ENCODE assay signal across 14 cellular contexts in the genomic region with DNA sequence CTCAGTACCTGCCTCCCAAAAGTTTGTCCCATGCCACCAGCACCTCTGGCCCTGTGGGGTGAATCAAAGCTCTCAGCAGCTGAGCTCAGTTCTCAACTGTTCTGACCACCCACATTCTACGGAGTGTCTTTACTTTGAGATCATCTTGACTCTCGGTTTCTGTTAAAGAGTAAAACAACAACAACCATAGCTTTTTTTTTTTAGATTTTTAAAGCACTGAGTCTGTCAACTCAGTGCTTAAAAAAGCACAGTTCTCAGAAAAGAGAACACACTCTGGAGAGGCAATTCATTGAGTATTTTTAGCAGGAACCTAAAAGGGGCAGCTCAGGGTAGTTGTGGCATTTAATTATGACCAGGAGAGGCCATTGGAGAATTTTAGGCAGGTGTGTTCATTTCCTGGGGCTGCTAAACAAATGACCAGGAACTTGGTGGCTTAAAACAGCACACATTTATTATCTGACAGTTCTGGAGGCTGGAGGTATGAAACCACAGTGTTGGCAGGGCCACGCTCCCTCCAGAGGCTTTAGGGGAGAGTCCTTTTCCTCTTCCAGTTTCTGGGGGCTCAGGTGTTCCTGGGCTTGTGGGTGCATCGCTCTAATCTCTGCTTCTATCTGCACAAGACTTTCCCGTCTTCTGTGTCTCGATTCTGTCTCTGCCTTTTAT. TPM values are rescaled to one million over a fixed set of nuclear protein-coding genes. Genes with fewer than 3 reads are reported as not detected.
DNase-seq lines count a peak whose midpoint lies in the region; ATAC-seq, FAIRE-seq and TF ChIP-seq lines count a peak whose summit lies in the region.
"Had no signal": no experiment of that assay in that cellular context is flagged by ENCODE, and none has a peak within 500 bp of the region (broad histone marks: within the 10 kb centered on the region; RNA-seq: fewer than 3 reads in every experiment).

No MANE protein-coding gene starts in this region.

- H3K9ac ChIP-seq in GM12878 (ENCODE audit: control insufficient read depth, insufficient read depth, low read length), result peak overlapping the region; percentile 34; the same call in 1 of the 2 replicates

- FAIRE-seq in GM12878 (lab: Jason Lieb, UNC), result peak; percentile 49
- FAIRE-seq: TTC549 had no signal

- H3K27ac Mint-ChIP-seq in activated naive CD4-positive, alpha-beta T cell treated with anti-CD3 and anti-CD28 coated beads, Interleukin-2, amount 10 ng/mL, durations not matched to agents 7 days and 5 days, result no peak overlapping the region
- H3K27ac Mint-ChIP-seq: activated T-helper 1 cell treated with anti-CD3 and anti-CD28 coated beads, Interleukin-12 subunit alpha, Interleukin-12 subunit beta, Interleukin-2, Interleukin-4 antibody, amounts not matched to agents 30 ng/mL and 10 ng/mL and 1 ng/mL, durations not matched to agents 14 hours and 24 hours and 36 hours had no signal

- in situ Hi-C loops in GM12878 (cut with MboI), result no loop called here

- no peaks in the 10 kb centered on the region for H3K27me3 ChIP-seq in GM12878 (replicated peaks in 1 of 2; ENCODE audit: control insufficient read depth in 2 of 2, insufficient read depth in 2 of 2, low read length in 1 of 2)

- RAD21 ChIA-PET in GM12878 (lab: Charles Lee; ENCODE audit: unreplicated experiment), result no interaction called here

- H3K27me3 Mint-ChIP-seq in activated naive CD4-positive, alpha-beta T cell treated with anti-CD3 and anti-CD28 coated beads, Interleukin-2, amount 10 ng/mL, durations not matched to agents 7 days and 5 days, result peaks cover 46% of the 10 kb centered on the region

- H3K4me3 Mint-ChIP-seq in activated naive CD4-positive, alpha-beta T cell treated with anti-CD3 and anti-CD28 coated beads, Interleukin-2, amount 10 ng/mL, durations not matched to agents 7 days and 5 days, result no peak overlapping the region
- H3K4me3 Mint-ChIP-seq: activated T-helper 1 cell treated with anti-CD3 and anti-CD28 coated beads, Interleukin-12 subunit alpha, Interleukin-12 subunit beta, Interleukin-2, Interleukin-4 antibody, amounts not matched to agents 30 ng/mL and 10 ng/mL and 1 ng/mL, durations not matched to agents 14 hours and 24 hours and 36 hours had no signal

- DNase-seq in GM12878 (ENCODE audit: low read depth, low spot score), result peak; percentile 35
- DNase-seq in midbrain (lab: John Stamatoyannopoulos, UW), result no peak
- no peak for DNase-seq in activated naive CD4-positive, alpha-beta T cell treated with anti-CD3 and anti-CD28 coated beads, Interleukin-2, amount 10 ng/mL, durations not matched to agents 7 days and 5 days
- DNase-seq in ureter (ENCODE audit: low spot score), result no peak
- DNase-seq: NCI-H1436, PC-9 had no signal

- H3K79me2 ChIP-seq in GM12878 (ENCODE audit: control insufficient read depth, insufficient read depth, low read length), result no peaks in the 10 kb centered on the region

- SMC1A ChIA-PET in GM12878 (lab: Charles Lee; ENCODE audit: uncharacterized antibody, unreplicated experiment), result no interaction called here

- POLR2A ChIA-PET in GM12878 (lab: Charles Lee), result interaction anchor here (0.8 to 0.9 kb wide), 3 partner anchors 13 to 302 kb away, joined by 3 read pairs; partner anchors contain the start of gene TOB1

- H3K4me3 ChIP-seq in GM12878, result peak overlapping the region; percentile 17; the same call in 1 of the 2 replicates
- H3K4me3 ChIP-seq: PC-9 had no signal

- no peaks in the 10 kb centered on the region; the same call in 1 of the 3 replicates for H3K9me3 ChIP-seq in GM12878 (replicated peaks; ENCODE audit: control insufficient read depth, insufficient read depth, low read length)

- no peak for TF ChIP-seq RAD21 in GM12878 (IDR thresholded peaks at IDR 0.05; ENCODE audit: insufficient read depth, low read depth, low read length)

- TF ChIP-seq CTCF in GM12878 (IDR thresholded peaks at IDR 0.05 in 2 of 3, conservative IDR thresholded peaks at IDR 0.05 in 1 of 3; ENCODE audit: control insufficient read depth in 2 of 3, extremely low read depth in 1 of 3, insufficient read depth in 1 of 3, low read depth in 3 of 3, low read length in 3 of 3), result no peak

- H3K9me3 Mint-ChIP-seq in activated naive CD4-positive, alpha-beta T cell treated with anti-CD3 and anti-CD28 coated beads, Interleukin-2, amount 10 ng/mL, durations not matched to agents 7 days and 5 days, result no peaks in the 10 kb centered on the region
- H3K9me3 Mint-ChIP-seq: activated T-helper 1 cell treated with anti-CD3 and anti-CD28 coated beads, Interleukin-12 subunit alpha, Interleukin-12 subunit beta, Interleukin-2, Interleukin-4 antibody, amounts not matched to agents 30 ng/mL and 10 ng/mL and 1 ng/mL, durations not matched to agents 14 hours and 24 hours and 36 hours had no signal

- no peaks in the 10 kb centered on the region for H4K20me1 ChIP-seq in GM12878 (ENCODE audit: control insufficient read depth, insufficient read depth)

- H2AFZ ChIP-seq in GM12878 (ENCODE audit: control insufficient read depth, low read depth, low read length), result peak overlapping the region; percentile 78
- H2AFZ ChIP-seq: PC-9 had no signal

- intact Hi-C loops in GM12878 (cut with micrococcal nuclease; ENCODE audit: unreplicated experiment), result no loop called here

- H3K4me1 Mint-ChIP-seq in activated naive CD4-positive, alpha-beta T cell treated with anti-CD3 and anti-CD28 coated beads, Interleukin-2, amount 10 ng/mL, durations not matched to agents 7 days and 5 days, result no peaks in the 10 kb centered on the region

- BruUV-seq in GM12878 (replicated peaks; lab: Mats Ljungman, UMichigan), result no TSS peak

- no peaks in the 10 kb centered on the region for H3K36me3 ChIP-seq in GM12878 (ENCODE audit: control insufficient read depth in 2 of 2, insufficient read depth in 2 of 2, low read length in 1 of 2)

- peak overlapping the region; percentile 79 for H3K27ac ChIP-seq in GM12878 (ENCODE audit: control insufficient read depth, insufficient read depth)
- H3K27ac ChIP-seq: C4-2B, HL-60, PC-9 had no signal

- WGBS in GM12878 (ENCODE audit: insufficient coverage, insufficient replicate concordance, low lambda C conversion rate, missing lambda C conversion rate), result 46% methylated on average over 6 of the region's 6 CpGs

- TF ChIP-seq POLR2A in GM12878 (IDR thresholded peaks at IDR 0.05; ENCODE audit: low read depth, low read length), result peak; percentile 42; the same call in 1 of the 2 replicates

- peak overlapping the region; percentile 87 for H3K4me2 ChIP-seq in GM12878 (ENCODE audit: control insufficient read depth, insufficient read depth)
- H3K4me2 ChIP-seq: PC-9 had no signal

- peaks cover 2% of the 10 kb centered on the region for H3K36me3 Mint-ChIP-seq in activated naive CD4-positive, alpha-beta T cell treated with anti-CD3 and anti-CD28 coated beads, Interleukin-2, amount 10 ng/mL, durations not matched to agents 7 days and 5 days

- peak; percentile 25 to 45; a peak in 1 of 4 replicates for TF ChIP-seq EP300 in GM12878 (IDR thresholded peaks at IDR 0.05; ENCODE audit: borderline replicate concordance in 1 of 2, control insufficient read depth in 1 of 2, low read depth in 2 of 2, low read length in 2 of 2)

- CTCF ChIA-PET in GM12878 (lab: Yijun Ruan, JAX), result interaction anchor here (0.6 to 3.2 kb wide), 8 partner anchors 10 to 313 kb away, joined by 3 to 16 read pairs (median 4); no protein-coding TSS in a partner anchor
- CTCF ChIA-PET in activated naive CD4-positive, alpha-beta T cell treated with anti-CD3 and anti-CD28 coated beads, Interleukin-2, amount 10 ng/mL, durations not matched to agents 7 days and 5 days (lab: Charles Lee), result interaction anchor here (0.7 to 3.2 kb wide), 2 partner anchors 11 to 128 kb away, joined by 3 to 23 read pairs; no protein-coding TSS in a partner anchor

- peaks cover 25% of the 10 kb centered on the region for H3K4me1 ChIP-seq in GM12878 (ENCODE audit: control insufficient read depth, insufficient read depth, low read length)

- ATAC-seq in GM18499 (IDR thresholded peaks at IDR 0.05; ENCODE audit: insufficient read depth, unreplicated experiment), result peak; percentile 54
- peak; percentile 66 for ATAC-seq in GM19463 (IDR thresholded peaks at IDR 0.05; ENCODE audit: unreplicated experiment)
- peak; percentile 64 for ATAC-seq in HG03025 (IDR thresholded peaks at IDR 0.05; ENCODE audit: low FRiP score, unreplicated experiment)
- ATAC-seq in GM12878, result peak; percentile 89
- no peak for ATAC-seq in HG02840 (IDR thresholded peaks at IDR 0.05; ENCODE audit: low FRiP score, unreplicated experiment)

RNA-seq across cellular contexts. Expression of gene WFIKKN2, which starts 6.7 kb away (rescaled TPM):
- total RNA-seq in GM12878 (2013; cell fraction: nucleolus; rRNA removed), result not detected in 2 replicates
- total RNA-seq in GM12878 (2014; rRNA removed) (0.06 TPM in 1 of 2 replicates, not detected in the other), GM12878 (2014; rRNA removed; fragmentation: Illumina TruSeq; extraction: Trizol) (not detected in 2 replicates), GM12878 (2021) (0.05 TPM in 1 of 2 replicates, not detected in the other), ureter (0.21 TPM)
- not detected for polyA plus RNA-seq in GM12878 (2011; ENCODE audit: low read depth)
- polyA plus RNA-seq in GM12878 (2011; rRNA removed) (not detected in 2 replicates), GM12878 (2014; fragmentation: Illumina TruSeq; extraction: Trizol) (not detected in 2 replicates), GM12878 (2014; fragmentation: Nextera tagmentation; extraction: Ambion mirVana) (not detected), GM12878 (2014; rRNA removed) (not detected in 2 replicates), GM12878 (2016; fragmentation: Nextera tagmentation; extraction: Ambion mirVana) (not detected)
- polyA plus RNA-seq in GM12878 (2011; cell fraction: cytosol; rRNA removed), result not detected in 2 replicates
- polyA plus RNA-seq in GM12878 (2011; cell fraction: nucleus; rRNA removed), result not detected in 2 replicates
- not detected in 2 replicates for polyA plus RNA-seq in GM12878 (2012)
- not detected in 2 replicates for polyA minus RNA-seq in GM12878 (2011; rRNA and poly(A)+ RNA removed)
- polyA minus RNA-seq in GM12878 (2011; cell fraction: cytosol; rRNA and poly(A)+ RNA removed), result not detected in 2 replicates
- polyA minus RNA-seq in GM12878 (2011; cell fraction: nucleus; rRNA and poly(A)+ RNA removed), result not detected in 2 replicates
- total RNA-seq: activated T-helper 1 cell treated with anti-CD3 and anti-CD28 coated beads, Interleukin-12 subunit alpha, Interleukin-12 subunit beta, Interleukin-2, Interleukin-4 antibody, amounts not matched to agents 30 ng/mL and 10 ng/mL and 1 ng/mL, durations not matched to agents 14 hours and 24 hours and 36 hours; PC-9 had no signal

RNA-seq across cellular contexts. Expression of gene TOB1, which starts 37.5 kb away (rescaled TPM):
- 6.5 and 6.7 TPM in 2 replicates for total RNA-seq in GM12878 (2013; cell fraction: nucleolus; rRNA removed)
- total RNA-seq in GM12878 (2014; rRNA removed) (4.4 and 5.0 TPM in 2 replicates), GM12878 (2014; rRNA removed; fragmentation: Illumina TruSeq; extraction: Trizol) (7.7 and 8.2 TPM in 2 replicates), GM12878 (2021) (16.9 and 19.6 TPM in 2 replicates), ureter (195 TPM)
- 6.9 TPM for polyA plus RNA-seq in GM12878 (2011; ENCODE audit: low read depth)
- polyA plus RNA-seq in GM12878 (2011; rRNA removed) (9.4 and 10.7 TPM in 2 replicates), GM12878 (2014; fragmentation: Illumina TruSeq; extraction: Trizol) (9.6 TPM in 2 replicates), GM12878 (2014; fragmentation: Nextera tagmentation; extraction: Ambion mirVana) (10 to 100 TPM; 19.5 to 28.3 TPM), GM12878 (2014; rRNA removed) (8.9 and 10.4 TPM in 2 replicates), GM12878 (2016; fragmentation: Nextera tagmentation; extraction: Ambion mirVana) (10 to 100 TPM; 30.6 to 32.4 TPM)
- 7.4 and 7.6 TPM in 2 replicates for polyA plus RNA-seq in GM12878 (2011; cell fraction: cytosol; rRNA removed)
- polyA plus RNA-seq in GM12878 (2011; cell fraction: nucleus; rRNA removed), result 9.3 and 10.2 TPM in 2 replicates
- 10.3 and 11.4 TPM in 2 replicates for polyA plus RNA-seq in GM12878 (2012)
- polyA minus RNA-seq in GM12878 (2011; rRNA and poly(A)+ RNA removed), result 11.0 and 13.5 TPM in 2 replicates
- polyA minus RNA-seq in GM12878 (2011; cell fraction: cytosol; rRNA and poly(A)+ RNA removed), result 8.3 and 9.1 TPM in 2 replicates
- 16.7 and 31.4 TPM in 2 replicates for polyA minus RNA-seq in GM12878 (2011; cell fraction: nucleus; rRNA and poly(A)+ RNA removed)
